In genomic region chr1:211997426-211997825, GRCh38 we compare ENCODE assay signal across 3 cellular contexts.
DNase-seq lines count a peak whose midpoint lies in the region; ATAC-seq, FAIRE-seq and TF ChIP-seq lines count a peak whose summit lies in the region.
"Not testable (repeated sequence)": the region's sequence is repeated elsewhere in the genome, so short reads cannot be mapped to it uniquely, and the experiment has no call there.

No MANE protein-coding gene starts in this region.

- peaks cover 57% of the 10 kb centered on the region for H3K36me3 Mint-ChIP-seq in stimulated activated memory B cell treated with anti-CD40 and anti-IgM and Interleukin-4, amounts not matched to agents 10 μg/mL and 1 μg/mL and 100 μg/mL, for 72 hours

- not testable (repeated sequence) for H3K9me3 ChIP-seq in HEK293 (ENCODE audit: control insufficient read depth, insufficient read depth, low read depth, low read length)

- H3K27ac ChIP-seq in HEK293 (ENCODE audit: extremely low read depth, low read depth, low read length) = not testable (repeated sequence)

- not testable (repeated sequence) for H3K4me3 Mint-ChIP-seq in stimulated activated memory B cell treated with anti-CD40 and anti-IgM and Interleukin-4, amounts not matched to agents 10 μg/mL and 1 μg/mL and 100 μg/mL, for 72 hours

- CTCF ChIA-PET in HEK293 (lab: Yijun Ruan, JAX) = interaction anchor here (1.1 kb wide), 1 partner anchor 316 kb away, joined by 3 read pairs; no protein-coding TSS in a partner anchor

- not testable (repeated sequence) for TF ChIP-seq CTCF in HEK293 (tag by site-specific recombination; IDR thresholded peaks at IDR 0.05)

- not testable (repeated sequence) for H3K4me1 ChIP-seq in HEK293 (ENCODE audit: control insufficient read depth, insufficient read depth, low read length)

- not testable (repeated sequence) for DNase-seq in GM19239 (ENCODE audit: insufficient read length, low spot score)

- ATAC-seq in stimulated activated memory B cell treated with anti-CD40 and anti-IgM and Interleukin-4, amounts not matched to agents 10 μg/mL and 1 μg/mL and 100 μg/mL, for 72 hours = not testable (repeated sequence)

- H3K4me3 ChIP-seq in HEK293 (ENCODE audit: low read depth, low read length) = not testable (repeated sequence)

- not testable (repeated sequence) for H3K9me3 Mint-ChIP-seq in stimulated activated memory B cell treated with anti-CD40 and anti-IgM and Interleukin-4, amounts not matched to agents 10 μg/mL and 1 μg/mL and 100 μg/mL, for 72 hours

- peak overlapping the region; percentile 14 for H3K27ac Mint-ChIP-seq in stimulated activated memory B cell treated with anti-CD40 and anti-IgM and Interleukin-4, amounts not matched to agents 10 μg/mL and 1 μg/mL and 100 μg/mL, for 72 hours

- peaks cover 34 to 45% of the 10 kb centered on the region in 2 experiments for H3K36me3 ChIP-seq in HEK293 (ENCODE audit: control insufficient read depth in 2 of 2, insufficient read depth in 1 of 2, low read length in 2 of 2)

- POLR2A ChIA-PET in HEK293 (lab: Yijun Ruan, JAX) = interaction anchor here (0.7 kb wide), 1 partner anchor 289 kb away, joined by 8 read pairs; no protein-coding TSS in a partner anchor

- H3K27me3 Mint-ChIP-seq in stimulated activated memory B cell treated with anti-CD40 and anti-IgM and Interleukin-4, amounts not matched to agents 10 μg/mL and 1 μg/mL and 100 μg/mL, for 72 hours = not testable (repeated sequence)

- FAIRE-seq in GM19239 (lab: Jason Lieb, UNC) = peak; percentile 14

- H3K4me1 Mint-ChIP-seq in stimulated activated memory B cell treated with anti-CD40 and anti-IgM and Interleukin-4, amounts not matched to agents 10 μg/mL and 1 μg/mL and 100 μg/mL, for 72 hours = not testable (repeated sequence)

TF ChIP-seq in HEK293, 187 proteins besides CTCF, POLR2A, EP300 and RAD21:
- TF ChIP-seq ZNF248 (tag by site-specific recombination; IDR thresholded peaks at IDR 0.05) = peak; percentile 92; the same call in 1 of the 2 replicates
